Comparison of ENCODE assay signal across 21 cellular contexts in genomic region chr11:29435421-29435820, GRCh38.
A peak's percentile ranks its signal among the peaks of the same experiment; 100 is the strongest.
DNase-seq lines count a peak whose midpoint lies in the region; ATAC-seq, FAIRE-seq and TF ChIP-seq lines count a peak whose summit lies in the region.
"Had no signal": no experiment of that assay in that cellular context is flagged by ENCODE, and none has a peak within 500 bp of the region (broad histone marks: within the 10 kb centered on the region; RNA-seq: fewer than 3 reads in every experiment).

No MANE protein-coding gene starts in this region.

- no peak for ATAC-seq in left ventricle myocardium superior
- ATAC-seq: Right ventricle myocardium inferior had no signal

- no peaks in the 10 kb centered on the region for H3K36me3 ChIP-seq in bronchial epithelial cell (ENCODE audit: control insufficient read depth, insufficient read depth, low read length)
- H3K36me3 ChIP-seq: Peyer's patch had no signal

- H3K27me3 ChIP-seq in bronchial epithelial cell (ENCODE audit: control insufficient read depth, insufficient read depth, low read length), result no peaks in the 10 kb centered on the region
- H3K27me3 ChIP-seq: Peyer's patch had no signal

- in situ Hi-C loops in Caki2 (cut with HindIII; ENCODE audit: low pct_unique_long_range_greater_than_20kb, low sequenced_read_pairs), result no loop called here

- peak; percentile 30 for DNase-seq in Caki2 (ENCODE audit: low read depth)
- peak; percentile 10 for DNase-seq in M059J (ENCODE audit: low read depth)
- peak; percentile 2 for DNase-seq in bronchial epithelial cell (ENCODE audit: low read depth)
- DNase-seq in kidney glomerular epithelial cell (lab: John Stamatoyannopoulos, UW), result peak; percentile 39
- DNase-seq in mesenteric fat pad (ENCODE audit: low spot score), result no peak
- no peak for DNase-seq in left ventricle myocardium superior
- DNase-seq in NCI-H2227 (lab: John Stamatoyannopoulos, UW; ENCODE audit: unreplicated experiment), result no peak
- no peak for DNase-seq in EL
- DNase-seq: 8988T; COR-L47; DMS153; KBM-7; NCI-H1436 treated with DMSO at 0.1 percent for 48 hours; NCI-H2029; NCI-H2171 treated with DMSO at 0.1 percent for 48 hours; NK-92 treated with Interleukin-12 subunit alpha and Interleukin-12 subunit beta, amount 100 ng/mL, for 24 hours; Peyer's patch had no signal

- no peak overlapping the region for H3K4me3 ChIP-seq in bronchial epithelial cell (ENCODE audit: low read depth, low read length)
- H3K4me3 ChIP-seq: Peyer's patch had no signal

- no peak for TF ChIP-seq CTCF in bronchial epithelial cell (IDR thresholded peaks at IDR 0.05; ENCODE audit: insufficient read depth, low read length, severe bottlenecking)

- intact Hi-C loops in left ventricle myocardium superior (cut with micrococcal nuclease), result loop anchor here (10.0 kb wide), 1 partner anchor 1479 kb away; no protein-coding TSS in a partner anchor

- no peak for FAIRE-seq in bronchial epithelial cell (lab: Jason Lieb, UNC)
- FAIRE-seq: GM12892, GM18507, H1 had no signal

Comparison
In these comparisons a context has a peak if more than half of its experiments do, and no peak if none do; other contexts are left out.
1. DNase-seq: peak in Caki2 (single experiment), M059J (single experiment), bronchial epithelial cell (single experiment) and kidney glomerular epithelial cell (single experiment); none in mesenteric fat pad (single experiment), left ventricle myocardium superior (single experiment), NCI-H2227 (single experiment) and EL (single experiment).